ENCODE assay signal across 12 cellular contexts in genomic region chr2:159982270-159982669, GRCh38.
DNase-seq lines count a peak whose midpoint lies in the region; ATAC-seq and FAIRE-seq lines count a peak whose summit lies in the region.
"Had no signal": no experiment of that assay in that cellular context is flagged by ENCODE, and none has a peak within 500 bp of the region (broad histone marks: within the 10 kb centered on the region; RNA-seq: fewer than 3 reads in every experiment).

No MANE protein-coding gene starts in this region.

- no peak overlapping the region for H3K27ac ChIP-seq in neuronal stem cell (replicated peaks; ENCODE audit: low read length)

- H2AFZ ChIP-seq in neuronal stem cell (ENCODE audit: low read length) = peak overlapping the region; percentile 18

- no peak overlapping the region for H3K4ac ChIP-seq in neuronal stem cell (ENCODE audit: low read length)

- H3K36me3 ChIP-seq in neuronal stem cell (replicated peaks in 1 of 2; ENCODE audit: control insufficient read depth in 2 of 2, insufficient read depth in 2 of 2, low read length in 2 of 2) = no peaks in the 10 kb centered on the region

- no peak overlapping the region for H3K18ac ChIP-seq in neuronal stem cell (ENCODE audit: low read length)

- no peak overlapping the region for H3K4me2 ChIP-seq in neuronal stem cell (ENCODE audit: insufficient read depth, low read length, poor library complexity, severe bottlenecking)

- no peak overlapping the region for H3K23ac ChIP-seq in neuronal stem cell (ENCODE audit: low read depth, low read length, poor library complexity)

- H2BK12ac ChIP-seq in neuronal stem cell (ENCODE audit: low read length) = no peak overlapping the region

- no peak overlapping the region for H4K91ac ChIP-seq in neuronal stem cell (ENCODE audit: low read depth, low read length, poor library complexity)

- H3K27me3 ChIP-seq in neuronal stem cell (ENCODE audit: control insufficient read depth in 3 of 3, insufficient read depth in 3 of 3, low read depth in 1 of 3, low read length in 3 of 3) = peaks cover 0 to 2% (median 0%) of the 10 kb centered on the region in 3 experiments

- H4K8ac ChIP-seq in neuronal stem cell (ENCODE audit: low read depth, low read length) = no peak overlapping the region

- no peaks in the 10 kb centered on the region for H3K9me3 ChIP-seq in neuronal stem cell (replicated peaks in 1 of 2; ENCODE audit: control insufficient read depth in 2 of 2, insufficient read depth in 1 of 2, low read depth in 1 of 2, low read length in 2 of 2)

- no CpG with 5 or more reads among the region's 3 CpGs for WGBS in neuronal stem cell (ENCODE audit: extremely low coverage in 2 of 2, insufficient read length in 2 of 2, insufficient replicate concordance in 1 of 2), 2 donors

- FAIRE-seq in endometrium (lab: Jason Lieb, UNC) = peak; percentile 99

- H3K4me1 ChIP-seq in neuronal stem cell (ENCODE audit: control insufficient read depth in 2 of 2, insufficient read depth in 1 of 2, low read depth in 1 of 2, low read length in 2 of 2) = peaks cover 3 to 10% of the 10 kb centered on the region in 2 donors

- H2BK15ac ChIP-seq in neuronal stem cell (ENCODE audit: low read length) = no peak overlapping the region

- H2BK120ac ChIP-seq in neuronal stem cell (ENCODE audit: low read depth, low read length) = no peak overlapping the region

- H3K4me3 ChIP-seq in neuronal stem cell (ENCODE audit: low read length in 2 of 2) = no peak overlapping the region

- H3K79me1 ChIP-seq in neuronal stem cell (ENCODE audit: low read depth, low read length) = no peaks in the 10 kb centered on the region

- peak; percentile 67 for DNase-seq in COLO829 (ENCODE audit: low spot score)
- peak; percentile 5 for DNase-seq in NCI-H446 treated with DMSO at 0.1 percent for 48 hours (lab: John Stamatoyannopoulos, UW)
- no peak for DNase-seq in neuronal stem cell (ENCODE audit: low spot score)
- DNase-seq in NCI-H1105 treated with DMSO at 0.1 percent for 48 hours (lab: John Stamatoyannopoulos, UW) = no peak
- DNase-seq in effector CD4-positive, alpha-beta T cell = no peak
- DNase-seq: CD4-positive, alpha-beta memory T cell; NCI-H1105; SHP77; stimulated activated CD4-positive, alpha-beta T cell treated with anti-CD3 and anti-CD28 coated beads, Interleukin-1b, Interleukin-23, amount 100 ng/mL, for 48 hours had no signal

- ATAC-seq in HG02571 (IDR thresholded peaks at IDR 0.05; ENCODE audit: unreplicated experiment) (no peak), HG03521 (IDR thresholded peaks at IDR 0.05; ENCODE audit: unreplicated experiment) (no peak)

- H3K9ac ChIP-seq in neuronal stem cell (ENCODE audit: low read depth, low read length, poor library complexity) = no peak overlapping the region

- no peak overlapping the region for H2AK5ac ChIP-seq in neuronal stem cell (ENCODE audit: low read depth, low read length)

- H3K14ac ChIP-seq in neuronal stem cell (ENCODE audit: low read length) = no peak overlapping the region

- no peak overlapping the region for H2BK5ac ChIP-seq in neuronal stem cell (ENCODE audit: low read length)

Comparison
In these comparisons a context has a peak if more than half of its experiments do, and no peak if none do; other contexts are left out.
1. DNase-seq: peak in COLO829 (single experiment) and NCI-H446 treated with DMSO at 0.1 percent for 48 hours (single experiment); none in neuronal stem cell (single experiment), NCI-H1105 treated with DMSO at 0.1 percent for 48 hours (single experiment) and effector CD4-positive, alpha-beta T cell (single experiment).